Comparison of ENCODE assay signal across 8 cellular contexts in genomic region chr10:31427334-31427733, GRCh38.
DNase-seq lines count a peak whose midpoint lies in the region; ATAC-seq and TF ChIP-seq lines count a peak whose summit lies in the region.
"Not testable (repeated sequence)": the region's sequence is repeated elsewhere in the genome, so short reads cannot be mapped to it uniquely, and the experiment has no call there.

No MANE protein-coding gene starts in this region.

- not testable (repeated sequence) for H2BK120ac ChIP-seq in mesenchymal stem cell (ENCODE audit: low read depth, low read length)

- H3K9me3 ChIP-seq in mesenchymal stem cell (ENCODE audit: control insufficient read depth, low read length); skeletal muscle satellite cell (replicated peaks; ENCODE audit: low read length): not testable (repeated sequence)

- H3K4me3 ChIP-seq in brain microvascular endothelial cell (ENCODE audit: low read depth, low read length); fibroblast of pulmonary artery (replicated peaks; ENCODE audit: low read depth, low read length); mesenchymal stem cell (ENCODE audit: insufficient read depth in 1 of 2, low read depth in 1 of 2, low read length in 2 of 2); skeletal muscle satellite cell (ENCODE audit: low read length): not testable (repeated sequence)

- H2BK12ac ChIP-seq in mesenchymal stem cell (ENCODE audit: low read length in 2 of 2), result not testable (repeated sequence)

- in situ Hi-C loops in brain microvascular endothelial cell (cut with HindIII; ENCODE audit: low pct_ligation_motif_present, low sequenced_read_pairs), result not testable (repeated sequence)

- intact Hi-C loops in left ventricle myocardium superior (cut with micrococcal nuclease), result not testable (repeated sequence)

- H3K14ac ChIP-seq in mesenchymal stem cell (ENCODE audit: low read length in 2 of 2), result not testable (repeated sequence)

- H3K27ac ChIP-seq in brain microvascular endothelial cell, result peak overlapping the region; percentile 39
- not testable (repeated sequence) for H3K27ac ChIP-seq in mesenchymal stem cell (ENCODE audit: low read length, poor library complexity, severe bottlenecking)

- H4K8ac ChIP-seq in mesenchymal stem cell (ENCODE audit: low read length), result not testable (repeated sequence)

- not testable (repeated sequence) for H3K4ac ChIP-seq in mesenchymal stem cell (ENCODE audit: low read depth in 1 of 2, low read length in 2 of 2)

- TF ChIP-seq CTCF in brain microvascular endothelial cell (IDR thresholded peaks at IDR 0.05; ENCODE audit: low read depth, low read length, missing control alignments); fibroblast of pulmonary artery (IDR thresholded peaks at IDR 0.05; ENCODE audit: low read length, missing control alignments): not testable (repeated sequence)

- peak; percentile 63 for ATAC-seq in left ventricle myocardium superior

- H3K79me1 ChIP-seq in mesenchymal stem cell (replicated peaks; ENCODE audit: low read length, poor library complexity, severe bottlenecking), result not testable (repeated sequence)

- H3K27me3 ChIP-seq in brain microvascular endothelial cell (replicated peaks); mesenchymal stem cell (ENCODE audit: control insufficient read depth in 1 of 2, insufficient read depth in 1 of 2, low read length in 2 of 2); skeletal muscle satellite cell (ENCODE audit: control insufficient read depth, insufficient read depth, low read length): not testable (repeated sequence)

- not testable (repeated sequence) for H3K23ac ChIP-seq in mesenchymal stem cell (ENCODE audit: low read length in 2 of 2)

- not testable (repeated sequence) for H2BK15ac ChIP-seq in mesenchymal stem cell (ENCODE audit: low read depth, poor library complexity, severe bottlenecking)

- DNase-seq in EH (ENCODE audit: low read depth) (peak; percentile 23), LHCN-M2 (ENCODE audit: low read depth) (peak; percentile 41), SW 1271 (lab: John Stamatoyannopoulos, UW) (peak; percentile 20 to 67), brain microvascular endothelial cell (peak; percentile 44), fibroblast of pulmonary artery (ENCODE audit: low read depth) (peak; percentile 63), mesenchymal stem cell (peak; percentile 37)
- not testable (repeated sequence) for DNase-seq in left ventricle myocardium superior

- not testable (repeated sequence) for H3K18ac ChIP-seq in mesenchymal stem cell (ENCODE audit: low read depth in 1 of 2, low read length in 2 of 2)

- WGBS in mesenchymal stem cell, result 78% methylated on average over 10 of the region's 10 CpGs

- not testable (repeated sequence) for H3K9ac ChIP-seq in mesenchymal stem cell (ENCODE audit: low read length); skeletal muscle satellite cell (ENCODE audit: low read depth, low read length)

- H3K36me3 ChIP-seq in brain microvascular endothelial cell (replicated peaks); mesenchymal stem cell (ENCODE audit: control insufficient read depth in 1 of 2, insufficient read depth in 2 of 2, low read depth in 1 of 2, low read length in 2 of 2); skeletal muscle satellite cell (ENCODE audit: insufficient read depth, low read length): not testable (repeated sequence)

- H3K4me2 ChIP-seq in mesenchymal stem cell (ENCODE audit: low read length, poor library complexity, severe bottlenecking), result not testable (repeated sequence)
- H3K4me2 ChIP-seq in skeletal muscle satellite cell (ENCODE audit: low read length), result peak overlapping the region; percentile 55

- not testable (repeated sequence) for H2AK5ac ChIP-seq in mesenchymal stem cell (ENCODE audit: low read length, severe bottlenecking)

- not testable (repeated sequence) for H2BK5ac ChIP-seq in mesenchymal stem cell (ENCODE audit: low read depth, low read length, poor library complexity, severe bottlenecking)

- H2AFZ ChIP-seq in mesenchymal stem cell (ENCODE audit: low read depth, low read length), result not testable (repeated sequence)

- H4K91ac ChIP-seq in mesenchymal stem cell (ENCODE audit: low read length), result not testable (repeated sequence)

- H3K4me1 ChIP-seq in mesenchymal stem cell (ENCODE audit: control insufficient read depth, insufficient read depth, low read depth, low read length), result not testable (repeated sequence)
- H3K4me1 ChIP-seq in skeletal muscle satellite cell (ENCODE audit: control insufficient read depth, insufficient read depth, low read length), result peaks cover 28% of the 10 kb centered on the region
